1 cellular context compared by ENCODE assay signal in the genomic region with DNA sequence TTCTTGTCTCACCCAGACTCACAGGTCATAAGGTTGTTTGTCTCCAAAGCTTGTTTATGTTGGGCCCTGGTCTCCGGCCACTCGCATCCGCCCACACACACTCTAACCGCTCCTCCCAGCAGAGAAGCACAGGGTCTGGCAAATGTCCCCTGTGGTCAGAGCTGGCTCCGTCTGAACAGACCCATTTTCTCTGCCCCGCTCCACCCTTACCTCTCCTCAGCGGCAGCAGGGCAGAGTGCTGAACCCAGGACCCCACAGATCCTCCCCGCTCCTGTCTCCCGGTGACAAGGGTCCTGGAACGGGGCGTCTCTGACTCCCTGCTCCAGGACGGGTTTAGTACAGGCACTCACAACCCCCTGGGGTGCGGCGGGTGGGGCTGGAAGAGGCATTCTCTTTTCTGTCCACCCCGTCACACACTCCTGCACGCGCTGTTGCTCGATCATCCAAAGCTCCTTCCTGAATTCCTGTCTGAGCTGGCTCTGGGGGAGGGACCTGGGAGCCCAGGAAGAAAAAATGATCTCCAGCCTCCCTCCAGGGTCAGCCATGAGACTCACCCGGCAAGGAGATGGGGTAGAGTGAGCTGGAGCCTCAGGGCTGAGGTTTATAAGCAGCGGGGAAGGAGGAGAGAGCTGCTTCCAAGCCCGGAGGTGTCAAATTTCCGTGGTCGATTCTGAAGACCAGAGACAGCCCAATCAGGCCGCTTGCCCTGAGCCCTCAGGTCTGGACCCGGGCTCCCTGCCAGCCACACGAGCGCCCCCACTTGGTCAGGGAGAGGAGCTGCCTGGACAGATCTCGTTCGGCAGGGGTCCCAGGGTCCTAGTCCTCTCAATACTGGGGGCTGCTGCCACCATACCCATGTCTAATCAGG.
TF ChIP-seq lines count a peak whose summit lies in the region.

A gene (minus strand): TSS at position 577 of the 868 bp plus-strand sequence. CDS start 1,033 bp downstream, outside the sequence.

TF ChIP-seq in HEK293, 187 proteins besides CTCF, POLR2A, EP300 and RAD21 (continued from another document and continues in another):
- TF ChIP-seq, protein P1, sequence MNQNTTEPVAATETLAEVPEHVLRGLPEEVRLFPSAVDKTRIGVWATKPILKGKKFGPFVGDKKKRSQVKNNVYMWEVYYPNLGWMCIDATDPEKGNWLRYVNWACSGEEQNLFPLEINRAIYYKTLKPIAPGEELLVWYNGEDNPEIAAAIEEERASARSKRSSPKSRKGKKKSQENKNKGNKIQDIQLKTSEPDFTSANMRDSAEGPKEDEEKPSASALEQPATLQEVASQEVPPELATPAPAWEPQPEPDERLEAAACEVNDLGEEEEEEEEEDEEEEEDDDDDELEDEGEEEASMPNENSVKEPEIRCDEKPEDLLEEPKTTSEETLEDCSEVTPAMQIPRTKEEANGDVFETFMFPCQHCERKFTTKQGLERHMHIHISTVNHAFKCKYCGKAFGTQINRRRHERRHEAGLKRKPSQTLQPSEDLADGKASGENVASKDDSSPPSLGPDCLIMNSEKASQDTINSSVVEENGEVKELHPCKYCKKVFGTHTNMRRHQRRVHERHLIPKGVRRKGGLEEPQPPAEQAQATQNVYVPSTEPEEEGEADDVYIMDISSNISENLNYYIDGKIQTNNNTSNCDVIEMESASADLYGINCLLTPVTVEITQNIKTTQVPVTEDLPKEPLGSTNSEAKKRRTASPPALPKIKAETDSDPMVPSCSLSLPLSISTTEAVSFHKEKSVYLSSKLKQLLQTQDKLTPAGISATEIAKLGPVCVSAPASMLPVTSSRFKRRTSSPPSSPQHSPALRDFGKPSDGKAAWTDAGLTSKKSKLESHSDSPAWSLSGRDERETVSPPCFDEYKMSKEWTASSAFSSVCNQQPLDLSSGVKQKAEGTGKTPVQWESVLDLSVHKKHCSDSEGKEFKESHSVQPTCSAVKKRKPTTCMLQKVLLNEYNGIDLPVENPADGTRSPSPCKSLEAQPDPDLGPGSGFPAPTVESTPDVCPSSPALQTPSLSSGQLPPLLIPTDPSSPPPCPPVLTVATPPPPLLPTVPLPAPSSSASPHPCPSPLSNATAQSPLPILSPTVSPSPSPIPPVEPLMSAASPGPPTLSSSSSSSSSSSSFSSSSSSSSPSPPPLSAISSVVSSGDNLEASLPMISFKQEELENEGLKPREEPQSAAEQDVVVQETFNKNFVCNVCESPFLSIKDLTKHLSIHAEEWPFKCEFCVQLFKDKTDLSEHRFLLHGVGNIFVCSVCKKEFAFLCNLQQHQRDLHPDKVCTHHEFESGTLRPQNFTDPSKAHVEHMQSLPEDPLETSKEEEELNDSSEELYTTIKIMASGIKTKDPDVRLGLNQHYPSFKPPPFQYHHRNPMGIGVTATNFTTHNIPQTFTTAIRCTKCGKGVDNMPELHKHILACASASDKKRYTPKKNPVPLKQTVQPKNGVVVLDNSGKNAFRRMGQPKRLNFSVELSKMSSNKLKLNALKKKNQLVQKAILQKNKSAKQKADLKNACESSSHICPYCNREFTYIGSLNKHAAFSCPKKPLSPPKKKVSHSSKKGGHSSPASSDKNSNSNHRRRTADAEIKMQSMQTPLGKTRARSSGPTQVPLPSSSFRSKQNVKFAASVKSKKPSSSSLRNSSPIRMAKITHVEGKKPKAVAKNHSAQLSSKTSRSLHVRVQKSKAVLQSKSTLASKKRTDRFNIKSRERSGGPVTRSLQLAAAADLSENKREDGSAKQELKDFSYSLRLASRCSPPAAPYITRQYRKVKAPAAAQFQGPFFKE (tag by site-specific recombination; IDR thresholded peaks at IDR 0.05; ENCODE audit: borderline replicate concordance): no peak
- TF ChIP-seq SP3 (tag by site-specific recombination; IDR thresholded peaks at IDR 0.05) (peak; percentile 27), ZNF600 (tag by site-specific recombination; IDR thresholded peaks at IDR 0.05) (peak; percentile 95), ZNF16 (tag by site-specific recombination; IDR thresholded peaks at IDR 0.05; ENCODE audit: low read depth) (no peak), YY2 (tag by site-specific recombination; IDR thresholded peaks at IDR 0.05) (no peak), ZNF19 (tag by site-specific recombination; IDR thresholded peaks at IDR 0.05; ENCODE audit: low read depth) (no peak), ZNF211 (tag by site-specific recombination; IDR thresholded peaks at IDR 0.05; ENCODE audit: low read depth) (no peak), ZNF791 (tag by site-specific recombination; IDR thresholded peaks at IDR 0.05) (no peak), ZNF10 (tag by site-specific recombination; IDR thresholded peaks at IDR 0.05) (no peak; the same call in 1 of the 2 replicates), ZNF501 (tag by site-specific recombination; IDR thresholded peaks at IDR 0.05) (peak; percentile 85; the same call in 1 of the 2 replicates), FEZF1 (tag by site-specific recombination; IDR thresholded peaks at IDR 0.05) (peak; percentile 22; the same call in 1 of the 2 replicates), ZNF792 (tag by site-specific recombination; IDR thresholded peaks at IDR 0.05) (no peak), ZNF561 (tag by site-specific recombination; IDR thresholded peaks at IDR 0.05; ENCODE audit: borderline replicate concordance) (peak; percentile 53; the same call in 1 of the 2 replicates), ZFP41 (tag by site-specific recombination; IDR thresholded peaks at IDR 0.05; ENCODE audit: borderline replicate concordance) (no peak), SALL2 (tag by site-specific recombination; IDR thresholded peaks at IDR 0.05; ENCODE audit: borderline replicate concordance) (no peak), ZNF341 (tag by site-specific recombination; IDR thresholded peaks at IDR 0.05; ENCODE audit: low read depth) (peak; percentile 61), REPIN1 (tag by site-specific recombination; IDR thresholded peaks at IDR 0.05; ENCODE audit: low read depth) (no peak), KLF9 (tag by site-specific recombination; IDR thresholded peaks at IDR 0.05; ENCODE audit: low read depth) (no peak), ZNF175 (tag by site-specific recombination; IDR thresholded peaks at IDR 0.05) (no peak), ZNF626 (tag by site-specific recombination; IDR thresholded peaks at IDR 0.05) (no peak), ZNF37A (tag by site-specific recombination; IDR thresholded peaks at IDR 0.05) (no peak), ZFP3 (tag by site-specific recombination; IDR thresholded peaks at IDR 0.05; ENCODE audit: low read depth) (no peak), ZNF48 (tag by site-specific recombination; IDR thresholded peaks at IDR 0.05) (no peak), ZSCAN30 (tag by site-specific recombination; IDR thresholded peaks at IDR 0.05) (peak; percentile 65), ZNF266 (tag by site-specific recombination; IDR thresholded peaks at IDR 0.05; ENCODE audit: low read depth) (no peak), ZNF274 (IDR thresholded peaks at IDR 0.05; ENCODE audit: low read length) (no peak), ZNF274 (tag by site-specific recombination; IDR thresholded peaks at IDR 0.05; ENCODE audit: borderline replicate concordance) (no peak), ZFHX2 (tag by site-specific recombination; conservative IDR thresholded peaks at IDR 0.05) (peak; percentile 58), ZSCAN16 (tag by site-specific recombination; IDR thresholded peaks at IDR 0.05) (no peak), ZNF174 (tag by site-specific recombination; IDR thresholded peaks at IDR 0.05) (no peak), GFI1B (tag by site-specific recombination; IDR thresholded peaks at IDR 0.05) (no peak), ZNF776 (tag by site-specific recombination; IDR thresholded peaks at IDR 0.05; ENCODE audit: borderline replicate concordance) (no peak), ZNF548 (tag by site-specific recombination; IDR thresholded peaks at IDR 0.05) (no peak), ZNF416 (tag by site-specific recombination; IDR thresholded peaks at IDR 0.05) (no peak), WT1 (tag by site-specific recombination; IDR thresholded peaks at IDR 0.05) (peak; percentile 16; the same call in 1 of the 2 replicates), ZNF585B (tag by site-specific recombination; IDR thresholded peaks at IDR 0.05) (no peak), TRIM28 (IDR thresholded peaks at IDR 0.05; ENCODE audit: borderline replicate concordance, low read length) (peak; percentile 85; the same call in 1 of the 2 replicates)
- TF ChIP-seq, protein P2, sequence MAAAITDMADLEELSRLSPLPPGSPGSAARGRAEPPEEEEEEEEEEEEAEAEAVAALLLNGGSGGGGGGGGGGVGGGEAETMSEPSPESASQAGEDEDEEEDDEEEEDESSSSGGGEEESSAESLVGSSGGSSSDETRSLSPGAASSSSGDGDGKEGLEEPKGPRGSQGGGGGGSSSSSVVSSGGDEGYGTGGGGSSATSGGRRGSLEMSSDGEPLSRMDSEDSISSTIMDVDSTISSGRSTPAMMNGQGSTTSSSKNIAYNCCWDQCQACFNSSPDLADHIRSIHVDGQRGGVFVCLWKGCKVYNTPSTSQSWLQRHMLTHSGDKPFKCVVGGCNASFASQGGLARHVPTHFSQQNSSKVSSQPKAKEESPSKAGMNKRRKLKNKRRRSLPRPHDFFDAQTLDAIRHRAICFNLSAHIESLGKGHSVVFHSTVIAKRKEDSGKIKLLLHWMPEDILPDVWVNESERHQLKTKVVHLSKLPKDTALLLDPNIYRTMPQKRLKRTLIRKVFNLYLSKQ (tag by site-specific recombination; IDR thresholded peaks at IDR 0.05; ENCODE audit: borderline replicate concordance): no peak
- TF ChIP-seq, protein P3, sequence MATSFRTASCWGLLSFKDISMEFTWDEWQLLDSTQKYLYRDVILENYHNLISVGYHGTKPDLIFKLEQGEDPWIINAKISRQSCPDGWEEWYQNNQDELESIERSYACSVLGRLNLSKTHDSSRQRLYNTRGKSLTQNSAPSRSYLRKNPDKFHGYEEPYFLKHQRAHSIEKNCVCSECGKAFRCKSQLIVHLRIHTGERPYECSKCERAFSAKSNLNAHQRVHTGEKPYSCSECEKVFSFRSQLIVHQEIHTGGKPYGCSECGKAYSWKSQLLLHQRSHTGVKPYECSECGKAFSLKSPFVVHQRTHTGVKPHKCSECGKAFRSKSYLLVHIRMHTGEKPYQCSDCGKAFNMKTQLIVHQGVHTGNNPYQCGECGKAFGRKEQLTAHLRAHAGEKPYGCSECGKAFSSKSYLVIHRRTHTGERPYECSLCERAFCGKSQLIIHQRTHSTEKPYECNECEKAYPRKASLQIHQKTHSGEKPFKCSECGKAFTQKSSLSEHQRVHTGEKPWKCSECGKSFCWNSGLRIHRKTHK (tag by site-specific recombination; IDR thresholded peaks at IDR 0.05): no peak
- TF ChIP-seq, protein P4, sequence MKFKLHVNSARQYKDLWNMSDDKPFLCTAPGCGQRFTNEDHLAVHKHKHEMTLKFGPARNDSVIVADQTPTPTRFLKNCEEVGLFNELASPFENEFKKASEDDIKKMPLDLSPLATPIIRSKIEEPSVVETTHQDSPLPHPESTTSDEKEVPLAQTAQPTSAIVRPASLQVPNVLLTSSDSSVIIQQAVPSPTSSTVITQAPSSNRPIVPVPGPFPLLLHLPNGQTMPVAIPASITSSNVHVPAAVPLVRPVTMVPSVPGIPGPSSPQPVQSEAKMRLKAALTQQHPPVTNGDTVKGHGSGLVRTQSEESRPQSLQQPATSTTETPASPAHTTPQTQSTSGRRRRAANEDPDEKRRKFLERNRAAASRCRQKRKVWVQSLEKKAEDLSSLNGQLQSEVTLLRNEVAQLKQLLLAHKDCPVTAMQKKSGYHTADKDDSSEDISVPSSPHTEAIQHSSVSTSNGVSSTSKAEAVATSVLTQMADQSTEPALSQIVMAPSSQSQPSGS (tag by site-specific recombination; IDR thresholded peaks at IDR 0.05; ENCODE audit: low read depth): no peak
- TF ChIP-seq, protein P5, sequence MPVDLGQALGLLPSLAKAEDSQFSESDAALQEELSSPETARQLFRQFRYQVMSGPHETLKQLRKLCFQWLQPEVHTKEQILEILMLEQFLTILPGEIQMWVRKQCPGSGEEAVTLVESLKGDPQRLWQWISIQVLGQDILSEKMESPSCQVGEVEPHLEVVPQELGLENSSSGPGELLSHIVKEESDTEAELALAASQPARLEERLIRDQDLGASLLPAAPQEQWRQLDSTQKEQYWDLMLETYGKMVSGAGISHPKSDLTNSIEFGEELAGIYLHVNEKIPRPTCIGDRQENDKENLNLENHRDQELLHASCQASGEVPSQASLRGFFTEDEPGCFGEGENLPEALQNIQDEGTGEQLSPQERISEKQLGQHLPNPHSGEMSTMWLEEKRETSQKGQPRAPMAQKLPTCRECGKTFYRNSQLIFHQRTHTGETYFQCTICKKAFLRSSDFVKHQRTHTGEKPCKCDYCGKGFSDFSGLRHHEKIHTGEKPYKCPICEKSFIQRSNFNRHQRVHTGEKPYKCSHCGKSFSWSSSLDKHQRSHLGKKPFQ (tag by site-specific recombination; IDR thresholded peaks at IDR 0.05): no peak
- TF ChIP-seq, protein P6, sequence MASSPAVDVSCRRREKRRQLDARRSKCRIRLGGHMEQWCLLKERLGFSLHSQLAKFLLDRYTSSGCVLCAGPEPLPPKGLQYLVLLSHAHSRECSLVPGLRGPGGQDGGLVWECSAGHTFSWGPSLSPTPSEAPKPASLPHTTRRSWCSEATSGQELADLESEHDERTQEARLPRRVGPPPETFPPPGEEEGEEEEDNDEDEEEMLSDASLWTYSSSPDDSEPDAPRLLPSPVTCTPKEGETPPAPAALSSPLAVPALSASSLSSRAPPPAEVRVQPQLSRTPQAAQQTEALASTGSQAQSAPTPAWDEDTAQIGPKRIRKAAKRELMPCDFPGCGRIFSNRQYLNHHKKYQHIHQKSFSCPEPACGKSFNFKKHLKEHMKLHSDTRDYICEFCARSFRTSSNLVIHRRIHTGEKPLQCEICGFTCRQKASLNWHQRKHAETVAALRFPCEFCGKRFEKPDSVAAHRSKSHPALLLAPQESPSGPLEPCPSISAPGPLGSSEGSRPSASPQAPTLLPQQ (tag by site-specific recombination; IDR thresholded peaks at IDR 0.05): 0 out of 2 replicates have a peak, but pooled peaks have one; percentile 24
- TF ChIP-seq, protein P7, sequence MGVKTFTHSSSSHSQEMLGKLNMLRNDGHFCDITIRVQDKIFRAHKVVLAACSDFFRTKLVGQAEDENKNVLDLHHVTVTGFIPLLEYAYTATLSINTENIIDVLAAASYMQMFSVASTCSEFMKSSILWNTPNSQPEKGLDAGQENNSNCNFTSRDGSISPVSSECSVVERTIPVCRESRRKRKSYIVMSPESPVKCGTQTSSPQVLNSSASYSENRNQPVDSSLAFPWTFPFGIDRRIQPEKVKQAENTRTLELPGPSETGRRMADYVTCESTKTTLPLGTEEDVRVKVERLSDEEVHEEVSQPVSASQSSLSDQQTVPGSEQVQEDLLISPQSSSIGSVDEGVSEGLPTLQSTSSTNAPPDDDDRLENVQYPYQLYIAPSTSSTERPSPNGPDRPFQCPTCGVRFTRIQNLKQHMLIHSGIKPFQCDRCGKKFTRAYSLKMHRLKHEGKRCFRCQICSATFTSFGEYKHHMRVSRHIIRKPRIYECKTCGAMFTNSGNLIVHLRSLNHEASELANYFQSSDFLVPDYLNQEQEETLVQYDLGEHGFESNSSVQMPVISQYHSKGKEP (tag by site-specific recombination; IDR thresholded peaks at IDR 0.05): no peak
- TF ChIP-seq, protein P8, sequence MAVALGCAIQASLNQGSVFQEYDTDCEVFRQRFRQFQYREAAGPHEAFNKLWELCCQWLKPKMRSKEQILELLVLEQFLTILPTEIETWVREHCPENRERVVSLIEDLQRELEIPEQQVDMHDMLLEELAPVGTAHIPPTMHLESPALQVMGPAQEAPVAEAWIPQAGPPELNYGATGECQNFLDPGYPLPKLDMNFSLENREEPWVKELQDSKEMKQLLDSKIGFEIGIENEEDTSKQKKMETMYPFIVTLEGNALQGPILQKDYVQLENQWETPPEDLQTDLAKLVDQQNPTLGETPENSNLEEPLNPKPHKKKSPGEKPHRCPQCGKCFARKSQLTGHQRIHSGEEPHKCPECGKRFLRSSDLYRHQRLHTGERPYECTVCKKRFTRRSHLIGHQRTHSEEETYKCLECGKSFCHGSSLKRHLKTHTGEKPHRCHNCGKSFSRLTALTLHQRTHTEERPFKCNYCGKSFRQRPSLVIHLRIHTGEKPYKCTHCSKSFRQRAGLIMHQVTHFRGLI (tag by site-specific recombination; IDR thresholded peaks at IDR 0.05): 0 out of 2 replicates have a peak, but pooled peaks have one; percentile 8
